ENCODE assay signal across 8 cellular contexts in the genomic region with DNA sequence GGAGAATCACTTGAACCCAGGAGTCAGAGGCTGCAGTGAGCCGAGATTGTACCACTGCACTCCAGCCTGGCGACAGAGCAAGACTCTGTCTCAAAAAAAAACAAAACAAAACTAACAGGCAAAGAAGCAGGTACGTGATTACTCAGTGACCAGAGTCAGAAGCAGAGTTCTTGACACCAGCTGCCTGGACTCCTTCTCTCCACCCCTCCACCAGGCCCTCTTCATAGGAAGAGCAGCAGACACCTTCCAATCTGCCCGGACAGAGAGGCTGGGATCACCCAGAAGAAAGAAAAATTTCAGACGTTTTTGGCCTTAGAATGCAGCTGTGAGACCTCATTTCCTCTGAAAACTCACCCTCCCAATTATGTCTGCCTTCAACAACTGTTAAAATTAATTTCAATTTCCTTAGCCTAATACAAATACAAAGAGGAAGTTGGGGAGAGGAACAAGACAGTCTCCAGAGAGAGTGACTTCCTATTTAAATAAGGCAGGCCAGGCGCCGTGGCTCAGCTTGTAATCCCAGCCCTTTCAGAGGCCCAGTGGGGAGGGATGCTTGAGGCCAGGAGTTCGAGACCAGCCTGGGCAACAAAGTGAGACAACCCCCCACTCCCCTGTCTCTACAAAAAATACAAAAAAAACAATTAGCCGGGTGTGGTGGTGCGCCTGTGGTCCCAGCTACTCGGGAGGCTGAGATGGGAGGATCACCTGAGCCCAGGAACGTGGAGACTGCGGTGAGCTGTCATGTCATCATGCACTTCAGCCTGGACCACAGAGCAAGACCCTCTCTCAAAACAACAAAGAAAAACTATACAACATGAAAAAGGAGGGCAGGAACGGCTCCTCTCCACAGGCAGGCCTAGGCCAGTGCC. TPM values are rescaled to one million over a fixed set of nuclear protein-coding genes. Genes with fewer than 3 reads are reported as not detected.
DNase-seq lines count a peak whose midpoint lies in the region; TF ChIP-seq lines count a peak whose summit lies in the region.

No MANE protein-coding gene starts in this region.

- peak overlapping the region; percentile 77 for H3K9ac ChIP-seq in fibroblast of lung (ENCODE audit: insufficient read depth, low read length)

- H3K79me2 ChIP-seq in fibroblast of lung (ENCODE audit: control insufficient read depth, insufficient read depth, low read length) = peaks cover 44% of the 10 kb centered on the region

- no peak for TF ChIP-seq CTCF in fibroblast of lung (conservative IDR thresholded peaks at IDR 0.05 in 1 of 2, IDR thresholded peaks at IDR 0.05 in 1 of 2; ENCODE audit: low read depth in 1 of 2, low read length in 2 of 2)

- H3K27ac ChIP-seq in fibroblast of lung (ENCODE audit: insufficient read depth, low read length) = peak overlapping the region; percentile 67

- intact Hi-C loops in activated naive CD4-positive, alpha-beta T cell treated with anti-CD3 and anti-CD28 coated beads for 36 hours (cut with micrococcal nuclease) = loop anchor here (2.0 to 5.0 kb wide), 3 partner anchors 37 to 553 kb away; partner anchors contain the start of gene NFATC1

- no peak overlapping the region for H2AFZ ChIP-seq in fibroblast of lung (ENCODE audit: low read length)

- H3K27me3 ChIP-seq in fibroblast of lung (ENCODE audit: control insufficient read depth, insufficient read depth, low read length) = no peaks in the 10 kb centered on the region

- peaks cover 3% of the 10 kb centered on the region for H3K36me3 ChIP-seq in fibroblast of lung (ENCODE audit: control insufficient read depth, insufficient read depth, low read length)

- peaks cover 5% of the 10 kb centered on the region for H3K4me1 ChIP-seq in fibroblast of lung (ENCODE audit: control insufficient read depth, extremely low read depth, insufficient read depth, low read length)

- peak overlapping the region; percentile 98 for H3K4me2 ChIP-seq in fibroblast of lung (ENCODE audit: extremely low read depth, insufficient read depth, low read length)

- CTCF ChIA-PET in activated naive CD4-positive, alpha-beta T cell treated with anti-CD3 and anti-CD28 coated beads for 36 hours (lab: Charles Lee) = no interaction called here

- peaks cover 39% of the 10 kb centered on the region for H3K4me1 Mint-ChIP-seq in activated naive CD4-positive, alpha-beta T cell treated with anti-CD3 and anti-CD28 coated beads for 36 hours (ENCODE audit: low read depth)

- H4K20me1 ChIP-seq in fibroblast of lung (ENCODE audit: control insufficient read depth, extremely low read depth, insufficient read depth, low read length) = no peaks in the 10 kb centered on the region

- H3K27ac Mint-ChIP-seq in activated naive CD4-positive, alpha-beta T cell treated with anti-CD3 and anti-CD28 coated beads for 36 hours = peak overlapping the region; percentile 55

- no peaks in the 10 kb centered on the region for H3K9me3 ChIP-seq in fibroblast of lung (ENCODE audit: control insufficient read depth, insufficient read depth, low read depth, low read length)

- H3K27me3 Mint-ChIP-seq in activated naive CD4-positive, alpha-beta T cell treated with anti-CD3 and anti-CD28 coated beads for 36 hours (ENCODE audit: low read depth) = no peaks in the 10 kb centered on the region

- H3K9me3 Mint-ChIP-seq in activated naive CD4-positive, alpha-beta T cell treated with anti-CD3 and anti-CD28 coated beads for 36 hours = no peaks in the 10 kb centered on the region

- peak; percentile 32 for DNase-seq in activated naive CD4-positive, alpha-beta T cell treated with anti-CD3 and anti-CD28 coated beads for 36 hours
- no peak for DNase-seq in activated naive CD4-positive, alpha-beta T cell (lab: John Stamatoyannopoulos, UW)
- DNase-seq in SKM-1 treated with dmso at 0.1 percent for 144 hours (lab: John Stamatoyannopoulos, UW; ENCODE audit: unreplicated experiment) (peak; percentile 94), fibroblast of lung (ENCODE audit: low read depth in 2 of 2) (no peak), pons (ENCODE audit: low spot score) (peak; percentile 55), NCI-H1048 (lab: John Stamatoyannopoulos, UW) (no peak), putamen (ENCODE audit: low spot score) (no peak), HT-29 (ENCODE audit: low spot score) (no peak)

- H3K4me3 ChIP-seq in fibroblast of lung (replicated peaks in 1 of 4; ENCODE audit: control extremely low read depth in 1 of 4, insufficient read depth in 1 of 4, low read depth in 3 of 4, low read length in 4 of 4) = peak overlapping the region; percentile 69 to 84 (median 74)

- peaks cover 8% of the 10 kb centered on the region for H3K36me3 Mint-ChIP-seq in activated naive CD4-positive, alpha-beta T cell treated with anti-CD3 and anti-CD28 coated beads for 36 hours (ENCODE audit: low read depth)

- peak overlapping the region; percentile 78 for H3K4me3 Mint-ChIP-seq in activated naive CD4-positive, alpha-beta T cell treated with anti-CD3 and anti-CD28 coated beads for 36 hours

RNA-seq across cellular contexts. Expression of gene SLC66A2, which starts 1.6 kb away (rescaled TPM):
- 10 to 100 TPM; 26.0 to 26.8 TPM for total RNA-seq in activated naive CD4-positive, alpha-beta T cell treated with anti-CD3 and anti-CD28 coated beads for 36 hours
- total RNA-seq in fibroblast of lung = 34.4 and 46.1 TPM in 2 replicates
- 13.2 and 18.0 TPM in 2 replicates for polyA plus RNA-seq in fibroblast of lung
- 27.1 and 36.7 TPM in 2 replicates for polyA plus RNA-seq in fibroblast of lung (2012)
- polyA minus RNA-seq in fibroblast of lung (ENCODE audit: low replicate concordance) = 18.5 and 19.5 TPM in 2 replicates
- 37.4 and 41.9 TPM in 2 replicates for total RNA-seq in HT-29 (2014; rRNA removed; shearing (Covaris generic))

RNA-seq across cellular contexts. Expression of gene HSBP1L1, which starts 14.6 kb away (rescaled TPM):
- total RNA-seq in activated naive CD4-positive, alpha-beta T cell treated with anti-CD3 and anti-CD28 coated beads for 36 hours = 10 to 100 TPM; 14.2 to 14.8 TPM
- total RNA-seq in fibroblast of lung = 13.4 and 14.6 TPM in 2 replicates
- polyA plus RNA-seq in fibroblast of lung = 16.3 and 24.6 TPM in 2 replicates
- polyA plus RNA-seq in fibroblast of lung (2012) = 21.4 and 30.2 TPM in 2 replicates
- polyA minus RNA-seq in fibroblast of lung (ENCODE audit: low replicate concordance) = 2.5 and 7.1 TPM in 2 replicates
- total RNA-seq in HT-29 (2014; rRNA removed; shearing (Covaris generic)) = 38.3 and 43.6 TPM in 2 replicates

RNA-seq across cellular contexts. Expression of gene TXNL4A, which starts 38.6 kb away (rescaled TPM):
- 100 to 1,000 TPM; 185 to 186 TPM for total RNA-seq in activated naive CD4-positive, alpha-beta T cell treated with anti-CD3 and anti-CD28 coated beads for 36 hours
- total RNA-seq in fibroblast of lung = 21.1 and 39.5 TPM in 2 replicates
- 101 and 117 TPM in 2 replicates for polyA plus RNA-seq in fibroblast of lung
- polyA plus RNA-seq in fibroblast of lung (2012) = 147 and 173 TPM in 2 replicates
- 11.0 and 40.6 TPM in 2 replicates for polyA minus RNA-seq in fibroblast of lung (ENCODE audit: low replicate concordance)
- total RNA-seq in HT-29 (2014; rRNA removed; shearing (Covaris generic)) = 63.4 and 70.8 TPM in 2 replicates

Comparison
In these comparisons a context has a peak if more than half of its experiments do, and no peak if none do; other contexts are left out.
1. DNase-seq: peak in activated naive CD4-positive, alpha-beta T cell treated with anti-CD3 and anti-CD28 coated beads for 36 hours (single experiment), SKM-1 treated with dmso at 0.1 percent for 144 hours (single experiment) and pons (single experiment); none in activated naive CD4-positive, alpha-beta T cell (0 of 4), fibroblast of lung (0 of 2), NCI-H1048 (single experiment), putamen (single experiment) and HT-29 (single experiment).